1 cellular context compared by ENCODE assay signal in the genomic region with DNA sequence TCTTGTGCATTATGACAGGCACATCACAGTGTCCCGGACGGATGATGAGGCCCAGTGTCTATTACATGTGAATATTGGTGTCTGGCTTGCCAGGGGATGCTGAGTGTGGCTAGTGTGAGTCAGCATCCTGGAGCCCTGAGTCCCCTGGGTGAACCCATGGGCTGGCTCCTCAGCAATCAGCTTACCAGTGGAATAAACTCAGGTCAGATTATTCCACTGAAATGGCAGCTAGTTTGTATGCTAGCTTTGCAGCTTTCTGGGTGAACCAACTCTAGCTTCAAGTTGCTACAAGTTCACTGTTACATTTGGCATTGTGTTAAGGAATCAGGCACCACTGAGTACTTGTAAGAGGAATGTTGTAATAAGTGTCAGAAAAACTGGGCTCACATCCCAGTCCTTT.
TF ChIP-seq lines count a peak whose summit lies in the region.

No MANE protein-coding gene starts in this region.

TF ChIP-seq in SK-N-SH, 30 proteins besides CTCF, POLR2A, EP300 and RAD21 (continued from another document):
- TF ChIP-seq NRF1 (IDR thresholded peaks at IDR 0.05; ENCODE audit: low read depth, low read length) (no peak), RFX5 (IDR thresholded peaks at IDR 0.05; ENCODE audit: low read length) (no peak), JUND (IDR thresholded peaks at IDR 0.05) (peak; percentile 46; the same call in 1 of the 2 replicates), NFIC (IDR thresholded peaks at IDR 0.05; ENCODE audit: borderline replicate concordance) (0 out of 2 replicates have a peak, but pooled peaks have one; percentile 12), GATA2 (CRISPR knock-in tag; IDR thresholded peaks at IDR 0.05) (no peak), TEAD4 (IDR thresholded peaks at IDR 0.05; ENCODE audit: borderline replicate concordance, insufficient read depth) (no peak), FOSL2 (IDR thresholded peaks at IDR 0.05; ENCODE audit: borderline replicate concordance, low read depth) (peak; percentile 58), TCF12 (IDR thresholded peaks at IDR 0.05) (peak; percentile 59; the same call in 1 of the 2 replicates)
- TF ChIP-seq, protein P1, sequence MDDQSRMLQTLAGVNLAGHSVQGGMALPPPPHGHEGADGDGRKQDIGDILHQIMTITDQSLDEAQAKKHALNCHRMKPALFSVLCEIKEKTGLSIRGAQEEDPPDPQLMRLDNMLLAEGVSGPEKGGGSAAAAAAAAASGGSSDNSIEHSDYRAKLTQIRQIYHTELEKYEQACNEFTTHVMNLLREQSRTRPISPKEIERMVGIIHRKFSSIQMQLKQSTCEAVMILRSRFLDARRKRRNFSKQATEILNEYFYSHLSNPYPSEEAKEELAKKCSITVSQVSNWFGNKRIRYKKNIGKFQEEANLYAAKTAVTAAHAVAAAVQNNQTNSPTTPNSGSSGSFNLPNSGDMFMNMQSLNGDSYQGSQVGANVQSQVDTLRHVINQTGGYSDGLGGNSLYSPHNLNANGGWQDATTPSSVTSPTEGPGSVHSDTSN (IDR thresholded peaks at IDR 0.05), result peak; percentile 80
- TF ChIP-seq, protein P2, sequence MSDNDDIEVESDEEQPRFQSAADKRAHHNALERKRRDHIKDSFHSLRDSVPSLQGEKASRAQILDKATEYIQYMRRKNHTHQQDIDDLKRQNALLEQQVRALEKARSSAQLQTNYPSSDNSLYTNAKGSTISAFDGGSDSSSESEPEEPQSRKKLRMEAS (IDR thresholded peaks at IDR 0.05; ENCODE audit: low read depth), result 0 out of 2 replicates have a peak, but pooled peaks have one; percentile 25
